Comparison of ENCODE assay signal across 9 cellular contexts in genomic region chr13:30373727-30374126, GRCh38. TPM values are rescaled to one million over a fixed set of nuclear protein-coding genes. Genes with fewer than 3 reads are reported as not detected.
DNase-seq lines count a peak whose midpoint lies in the region; ATAC-seq and TF ChIP-seq lines count a peak whose summit lies in the region.
"Had no signal": no experiment of that assay in that cellular context is flagged by ENCODE, and none has a peak within 500 bp of the region (broad histone marks: within the 10 kb centered on the region; RNA-seq: fewer than 3 reads in every experiment).

No MANE protein-coding gene starts in this region.

- no peak overlapping the region for H3K4me3 ChIP-seq in hepatocyte

- H3K27me3 ChIP-seq in hepatocyte: no peaks in the 10 kb centered on the region

- no peaks in the 10 kb centered on the region for H3K36me3 ChIP-seq in hepatocyte (replicated peaks; ENCODE audit: insufficient read depth, low read depth)

- 92% methylated on average over 9 of the region's 9 CpGs for WGBS in hepatocyte (ENCODE audit: low lambda C conversion rate, missing lambda C conversion rate)

- no peaks in the 10 kb centered on the region for H3K79me2 ChIP-seq in hepatocyte

- DNase-seq in activated T-cell treated with anti-CD3 and anti-CD28 coated beads for 48 hours (ENCODE audit: low read depth): peak; percentile 30
- DNase-seq in stimulated activated CD4-positive, alpha-beta T cell treated with anti-CD3 and anti-CD28 coated beads, Interleukin-2, amount 100 ng/mL, for 4 hours (ENCODE audit: low read depth): peak; percentile 19
- DNase-seq in SIG-M5 treated with dmso at 0.1 percent for 504 hours (lab: John Stamatoyannopoulos, UW; ENCODE audit: unreplicated experiment): no peak
- no peak for DNase-seq in anterior cingulate cortex (lab: John Stamatoyannopoulos, UW)
- no peak for DNase-seq in hepatocyte (ENCODE audit: low spot score)

- no peak overlapping the region for H2AFZ ChIP-seq in hepatocyte

- no peak for TF ChIP-seq CTCF in hepatocyte (IDR thresholded peaks at IDR 0.05; ENCODE audit: poor library complexity)

- no peak overlapping the region for H3K4me2 ChIP-seq in hepatocyte

- ATAC-seq in GM18517 (IDR thresholded peaks at IDR 0.05; ENCODE audit: unreplicated experiment) (peak; percentile 30), HG03108 (IDR thresholded peaks at IDR 0.05; ENCODE audit: unreplicated experiment) (peak; percentile 21), HG03025 (IDR thresholded peaks at IDR 0.05; ENCODE audit: low FRiP score, unreplicated experiment) (no peak)

- no peaks in the 10 kb centered on the region for H3K9me2 ChIP-seq in hepatocyte (replicated peaks; ENCODE audit: insufficient read depth)

- peaks cover 11% of the 10 kb centered on the region for H3K4me1 ChIP-seq in hepatocyte (ENCODE audit: insufficient read depth)

- H3K9me3 ChIP-seq in hepatocyte (ENCODE audit: low read depth): no peaks in the 10 kb centered on the region

- H4K20me1 ChIP-seq in hepatocyte (ENCODE audit: insufficient read depth, poor library complexity, severe bottlenecking): no peaks in the 10 kb centered on the region

- no peak overlapping the region for H3K27ac ChIP-seq in hepatocyte

RNA-seq across cellular contexts. Expression of gene UBE2L5, which starts 48.6 kb away (rescaled TPM):
- not detected in 2 replicates for total RNA-seq in hepatocyte
- not detected in 2 replicates for polyA plus RNA-seq in hepatocyte
- total RNA-seq: skeletal muscle tissue had no signal

Comparison
In these comparisons a context has a peak if more than half of its experiments do, and no peak if none do; other contexts are left out.
1. DNase-seq: peak in activated T-cell treated with anti-CD3 and anti-CD28 coated beads for 48 hours (single experiment) and stimulated activated CD4-positive, alpha-beta T cell treated with anti-CD3 and anti-CD28 coated beads, Interleukin-2, amount 100 ng/mL, for 4 hours (single experiment); none in SIG-M5 treated with dmso at 0.1 percent for 504 hours (single experiment), anterior cingulate cortex (0 of 58) and hepatocyte (single experiment).